ENCODE assay signal across 14 cellular contexts in genomic region chr6:16154904-16155303, GRCh38. TPM values are rescaled to one million over a fixed set of nuclear protein-coding genes. Genes with fewer than 3 reads are reported as not detected.
DNase-seq lines count a peak whose midpoint lies in the region; ATAC-seq and TF ChIP-seq lines count a peak whose summit lies in the region.
"Had no signal": no experiment of that assay in that cellular context is flagged by ENCODE, and none has a peak within 500 bp of the region (broad histone marks: within the 10 kb centered on the region; RNA-seq: fewer than 3 reads in every experiment).

No MANE protein-coding gene starts in this region.

- no peak overlapping the region for H2AK5ac ChIP-seq in IMR-90 (ENCODE audit: low read depth, low read length)

- POLR2A ChIA-PET in IMR-90 (lab: Charles Lee; ENCODE audit: unreplicated experiment), result no interaction called here

- no peak overlapping the region for H2BK20ac ChIP-seq in IMR-90 (ENCODE audit: low read depth, low read length)

- in situ Hi-C loops in IMR-90 (cut with MboI; ENCODE audit: low sequenced_read_pairs), result no loop called here

- ATAC-seq in IMR-90 (ENCODE audit: low read depth) (peak; percentile 90), left ventricle myocardium superior (peak; percentile 88)

- H3K9ac ChIP-seq in IMR-90 (ENCODE audit: low read depth, low read length), result no peak overlapping the region

- H3K4me1 ChIP-seq in IMR-90 (ENCODE audit: control insufficient read depth, insufficient read depth, low read length), result no peaks in the 10 kb centered on the region
- H3K4me1 ChIP-seq: prostate gland had no signal

- DNase-seq in IMR-90 (peak; percentile 73), choroid plexus epithelial cell (ENCODE audit: low read depth) (peak; percentile 81), left ventricle myocardium superior (peak; percentile 68), substantia nigra (lab: John Stamatoyannopoulos, UW) (peak in 1 of 49 donors; percentile 7), NCI-H748 (lab: John Stamatoyannopoulos, UW; ENCODE audit: unreplicated experiment) (no peak), dermis blood vessel endothelial cell (no peak), kidney glomerular epithelial cell (lab: John Stamatoyannopoulos, UW) (no peak)
- DNase-seq in activated CD4-positive, alpha-beta T cell treated with anti-CD3 and anti-CD28 coated beads for 4 hours, result no peak
- DNase-seq: activated CD4-positive, alpha-beta memory T cell treated with anti-CD3 and anti-CD28 coated beads for 36 hours; activated gamma-delta T cell; MM.1S; T-helper 9 cell had no signal

- H3K14ac ChIP-seq in IMR-90 (replicated peaks; ENCODE audit: low read depth, low read length), result no peak overlapping the region

- H3K23ac ChIP-seq in IMR-90 (ENCODE audit: low read depth, low read length), result no peak overlapping the region

- no peak overlapping the region for H3K18ac ChIP-seq in IMR-90 (ENCODE audit: low read depth, low read length)

- no peak overlapping the region for H4K8ac ChIP-seq in IMR-90 (ENCODE audit: low read depth in 2 of 2, low read length in 2 of 2)

- no peak overlapping the region for H2BK5ac ChIP-seq in IMR-90 (ENCODE audit: low read depth, low read length, poor library complexity, severe bottlenecking)

- no peaks in the 10 kb centered on the region for H3K79me1 ChIP-seq in IMR-90 (ENCODE audit: low read depth in 1 of 2, low read length in 2 of 2)

- no peak for TF ChIP-seq POLR2A in IMR-90 (IDR thresholded peaks at IDR 0.05; ENCODE audit: low read depth, low read length)

- no CpG with 5 or more reads among the region's 2 CpGs for WGBS in IMR-90 (ENCODE audit: extremely low coverage in 2 of 2, insufficient read length in 1 of 2), 2 experiments

- no peaks in the 10 kb centered on the region for H3K9me1 ChIP-seq in IMR-90 (ENCODE audit: insufficient read depth, low read length)

- no peak overlapping the region for H3K4ac ChIP-seq in IMR-90 (ENCODE audit: low read depth, low read length)

- no peak overlapping the region for H3K27ac ChIP-seq in IMR-90 (ENCODE audit: insufficient read depth, low read length)
- peak overlapping the region; percentile 31 for H3K27ac ChIP-seq in substantia nigra (ENCODE audit: low read depth, low read length, poor library complexity, severe bottlenecking)
- H3K27ac ChIP-seq: prostate gland had no signal

- CTCF ChIA-PET in IMR-90 (lab: Yijun Ruan, JAX), result no interaction called here

- peaks cover 18% of the 10 kb centered on the region for H3K27me3 ChIP-seq in IMR-90 (ENCODE audit: control insufficient read depth, insufficient read depth, low read length)

- TF ChIP-seq CTCF in IMR-90 (conservative IDR thresholded peaks at IDR 0.05; ENCODE audit: low read depth, low read length) (no peak), choroid plexus epithelial cell (conservative IDR thresholded peaks at IDR 0.05; ENCODE audit: low read depth, low read length) (no peak)

- H4K5ac ChIP-seq in IMR-90 (ENCODE audit: low read depth, low read length), result no peak overlapping the region

- intact Hi-C loops in IMR-90 (cut with micrococcal nuclease), result no loop called here
- intact Hi-C loops in left ventricle myocardium superior (cut with micrococcal nuclease), result no loop called here

- no peak overlapping the region for H3K56ac ChIP-seq in IMR-90 (ENCODE audit: extremely low read depth, insufficient read depth, low read length)

- H3K4me3 ChIP-seq in IMR-90 (ENCODE audit: insufficient read depth, low read depth, low read length), result no peak overlapping the region
- H3K4me3 ChIP-seq in choroid plexus epithelial cell (ENCODE audit: low read depth, low read length), result no peak overlapping the region
- H3K4me3 ChIP-seq: lung, prostate gland had no signal

- no peak overlapping the region for H2BK120ac ChIP-seq in IMR-90 (ENCODE audit: low read depth, low read length)

- dilution Hi-C loops in IMR-90 (cut with HindIII; ENCODE audit: low sequenced_read_pairs, unreplicated experiment), result no loop called here

- no peak overlapping the region for H2AFZ ChIP-seq in IMR-90 (replicated peaks; ENCODE audit: low read length, poor library complexity)

- H4K91ac ChIP-seq in IMR-90 (ENCODE audit: insufficient read depth, low read depth, low read length), result no peak overlapping the region

- no peaks in the 10 kb centered on the region; the same call in 1 of the 2 replicates for H3K36me3 ChIP-seq in IMR-90 (ENCODE audit: control insufficient read depth, insufficient read depth, low read length)
- H3K36me3 ChIP-seq: prostate gland had no signal

- H3K9me3 ChIP-seq in IMR-90 (ENCODE audit: control insufficient read depth, insufficient read depth, low read length), result peaks cover 4% of the 10 kb centered on the region; the same call in 1 of the 2 replicates
- H3K9me3 ChIP-seq: prostate gland had no signal

- no peaks in the 10 kb centered on the region for H4K20me1 ChIP-seq in IMR-90 (ENCODE audit: insufficient read depth, low read length)

- no TSS peak for BruUV-seq in IMR-90 (replicated peaks; lab: Mats Ljungman, UMichigan)

- no peak for TF ChIP-seq RAD21 in IMR-90 (IDR thresholded peaks at IDR 0.05; ENCODE audit: low read length)

- H2BK15ac ChIP-seq in IMR-90 (ENCODE audit: low read depth, low read length), result no peak overlapping the region

- H2AK9ac ChIP-seq in IMR-90 (replicated peaks; ENCODE audit: low read depth, low read length, poor library complexity), result no peak overlapping the region

- H3K4me2 ChIP-seq in IMR-90 (ENCODE audit: low read depth, low read length), result no peak overlapping the region

TF ChIP-seq in IMR-90, 13 proteins besides CTCF, POLR2A, EP300 and RAD21:
- TF ChIP-seq MAZ (IDR thresholded peaks at IDR 0.05; ENCODE audit: borderline replicate concordance, low read depth, low read length) (no peak), CEBPB (IDR thresholded peaks at IDR 0.05; ENCODE audit: low read depth, low read length) (no peak), FOS (IDR thresholded peaks at IDR 0.05; ENCODE audit: low read depth, low read length) (no peak), USF2 (IDR thresholded peaks at IDR 0.05; ENCODE audit: low read depth, low read length) (no peak), NFE2L2 (IDR thresholded peaks at IDR 0.05; ENCODE audit: low read depth, low read length) (no peak), RCOR1 (IDR thresholded peaks at IDR 0.05; ENCODE audit: insufficient replicate concordance, low read length) (no peak), SMC3 (IDR thresholded peaks at IDR 0.05; ENCODE audit: low read depth, low read length) (no peak), BHLHE40 (IDR thresholded peaks at IDR 0.05; ENCODE audit: low read depth, low read length) (no peak), CHD1 (IDR thresholded peaks at IDR 0.05; ENCODE audit: low read depth, low read length) (no peak), MAFK (IDR thresholded peaks at IDR 0.05; ENCODE audit: low read depth, low read length) (no peak), RFX5 (IDR thresholded peaks at IDR 0.05; ENCODE audit: low read depth, low read length) (no peak), ELK1 (IDR thresholded peaks at IDR 0.05; ENCODE audit: borderline replicate concordance, low read depth, low read length) (no peak), MXI1 (IDR thresholded peaks at IDR 0.05; ENCODE audit: borderline replicate concordance, low read depth, low read length) (no peak)

RNA-seq across cellular contexts. Expression of gene MYLIP, which starts 26.0 kb away (rescaled TPM):
- total RNA-seq in IMR-90 (2012; rRNA removed) (3.2 and 3.6 TPM in 2 replicates), left ventricle myocardium superior (12.9 TPM), dermis blood vessel endothelial cell (28.4 and 54.8 TPM in 2 replicates)
- 1.7 and 1.8 TPM in 2 replicates for polyA plus RNA-seq in IMR-90 (2012; rRNA removed)
- polyA plus RNA-seq in IMR-90 (2012; cell fraction: cytosol; rRNA removed), result 1.6 and 1.7 TPM in 2 replicates
- polyA plus RNA-seq in IMR-90 (2012; cell fraction: nucleus; rRNA removed; ENCODE audit: low replicate concordance), result 3.5 and 10.1 TPM in 2 replicates

Comparison
In these comparisons a context has a peak if more than half of its experiments do, and no peak if none do; other contexts are left out.
1. DNase-seq: peak in IMR-90 (single experiment), choroid plexus epithelial cell (single experiment) and left ventricle myocardium superior (single experiment); none in activated CD4-positive, alpha-beta T cell treated with anti-CD3 and anti-CD28 coated beads for 4 hours (0 of 2), NCI-H748 (single experiment), dermis blood vessel endothelial cell (single experiment) and kidney glomerular epithelial cell (single experiment).